ENCODE assay signal across 8 cellular contexts in the genomic region with DNA sequence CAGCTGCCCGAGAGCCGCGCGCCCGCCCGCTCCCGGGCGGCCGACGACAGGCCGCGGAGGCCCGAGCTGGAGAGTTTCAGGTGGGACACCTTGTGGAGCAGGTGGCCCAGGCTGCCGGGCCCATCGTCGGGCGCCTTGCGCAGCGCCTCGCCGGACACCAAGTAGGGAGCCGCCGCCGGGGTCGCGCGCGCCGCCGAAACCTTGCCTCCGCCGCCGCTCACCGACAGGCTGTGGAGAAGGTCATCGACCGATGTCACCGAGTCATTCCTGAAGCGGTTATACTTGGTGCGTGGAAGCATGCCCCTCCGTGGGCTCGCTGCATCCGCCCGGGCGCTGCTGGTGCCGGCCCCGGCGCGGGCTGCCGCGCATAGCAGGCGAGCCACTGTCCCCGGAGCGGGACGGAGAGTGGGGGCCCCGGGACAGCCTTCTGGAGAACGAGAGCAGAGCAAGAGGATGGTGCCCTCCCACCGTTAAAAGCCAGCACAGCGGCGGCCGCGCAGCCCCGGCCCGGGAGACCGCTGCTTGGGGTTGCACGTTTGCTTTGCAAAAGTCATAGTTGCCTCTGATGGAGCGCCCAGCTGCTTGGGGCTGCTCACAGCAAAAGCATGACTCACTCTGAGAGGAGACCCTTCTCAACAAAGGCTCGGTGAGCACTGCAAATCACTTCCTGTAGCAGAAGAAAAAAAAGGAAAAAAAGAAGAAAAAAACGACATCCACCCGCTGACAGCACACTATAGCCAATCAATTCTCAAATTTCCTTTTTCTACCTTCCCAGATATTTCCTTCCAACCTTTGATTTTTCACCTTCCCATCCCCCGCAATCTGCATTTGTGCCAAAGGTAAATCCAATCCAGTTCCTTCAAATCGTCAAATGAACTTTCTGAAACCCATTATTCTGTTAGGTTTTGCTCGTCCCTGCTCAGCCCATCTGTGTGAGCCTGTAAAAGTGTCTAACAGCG. TPM values are rescaled to one million over a fixed set of nuclear protein-coding genes. Genes with fewer than 3 reads are reported as not detected.
DNase-seq lines count a peak whose midpoint lies in the region; TF ChIP-seq lines count a peak whose summit lies in the region.

A gene with protein sequence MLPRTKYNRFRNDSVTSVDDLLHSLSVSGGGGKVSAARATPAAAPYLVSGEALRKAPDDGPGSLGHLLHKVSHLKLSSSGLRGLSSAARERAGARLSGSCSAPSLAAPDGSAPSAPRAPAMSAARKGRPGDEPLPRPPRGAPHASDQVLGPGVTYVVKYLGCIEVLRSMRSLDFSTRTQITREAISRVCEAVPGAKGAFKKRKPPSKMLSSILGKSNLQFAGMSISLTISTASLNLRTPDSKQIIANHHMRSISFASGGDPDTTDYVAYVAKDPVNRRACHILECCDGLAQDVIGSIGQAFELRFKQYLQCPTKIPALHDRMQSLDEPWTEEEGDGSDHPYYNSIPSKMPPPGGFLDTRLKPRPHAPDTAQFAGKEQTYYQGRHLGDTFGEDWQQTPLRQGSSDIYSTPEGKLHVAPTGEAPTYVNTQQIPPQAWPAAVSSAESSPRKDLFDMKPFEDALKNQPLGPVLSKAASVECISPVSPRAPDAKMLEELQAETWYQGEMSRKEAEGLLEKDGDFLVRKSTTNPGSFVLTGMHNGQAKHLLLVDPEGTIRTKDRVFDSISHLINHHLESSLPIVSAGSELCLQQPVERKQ (minus strand): TSS at position 657 of the 959 bp plus-strand sequence. CDS start 358 bp downstream, at position 299.

- DNase-seq in Daoy (ENCODE audit: low read depth) = peak; percentile 72
- peak; percentile 50 for DNase-seq in RPMI8226
- DNase-seq in fibroblast of the aortic adventitia (ENCODE audit: low read depth) = peak; percentile 52
- peak; percentile 20 for DNase-seq in progenitor cell of endocrine pancreas (ENCODE audit: low spot score, unreplicated experiment)
- no peak for DNase-seq in activated naive CD4-positive, alpha-beta T cell treated with anti-CD3 and anti-CD28 coated beads, Interleukin-2, amount 50 U/mL, for 16 hours
- no peak for DNase-seq in activated T-helper 2 cell treated with anti-CD3 and anti-CD28 coated beads, Interferon-gamma antibody, Interleukin-2, Interleukin-4, amounts not matched to agents 10 μg/mL and 5 μg/mL and 100 μg/mL, durations not matched to agents 14 hours and 24 hours and 36 hours (ENCODE audit: low spot score)
- DNase-seq in DMS79 (lab: John Stamatoyannopoulos, UW) = no peak
- no peak for DNase-seq in DMS153 treated with DMSO at 0.1 percent for 48 hours (lab: John Stamatoyannopoulos, UW; ENCODE audit: unreplicated experiment)

- H3K27ac Mint-ChIP-seq in progenitor cell of endocrine pancreas = peak within 1 kb of the TSS; percentile 94
- no peak within 1 kb of the TSS for H3K27ac Mint-ChIP-seq in activated T-helper 2 cell treated with anti-CD3 and anti-CD28 coated beads, Interferon-gamma antibody, Interleukin-2, Interleukin-4, amounts not matched to agents 10 μg/mL and 5 μg/mL and 100 μg/mL, durations not matched to agents 14 hours and 24 hours and 36 hours

- H3K4me1 Mint-ChIP-seq in progenitor cell of endocrine pancreas (ENCODE audit: low read depth) = peaks cover 26% of the 10 kb centered on the region
- peaks cover 10% of the 10 kb centered on the region for H3K4me1 Mint-ChIP-seq in activated T-helper 2 cell treated with anti-CD3 and anti-CD28 coated beads, Interferon-gamma antibody, Interleukin-2, Interleukin-4, amounts not matched to agents 10 μg/mL and 5 μg/mL and 100 μg/mL, durations not matched to agents 14 hours and 24 hours and 36 hours (ENCODE audit: low read depth)

- intact Hi-C loops in activated T-helper 2 cell treated with anti-CD3 and anti-CD28 coated beads, Interferon-gamma antibody, Interleukin-2, Interleukin-4, amounts not matched to agents 10 μg/mL and 5 μg/mL and 100 μg/mL, durations not matched to agents 14 hours and 24 hours and 36 hours (cut with micrococcal nuclease) = loop anchor here (10.0 kb wide), 1 partner anchor 96 kb away; no protein-coding TSS in a partner anchor

- no peaks in the 10 kb centered on the region for H3K9me3 Mint-ChIP-seq in progenitor cell of endocrine pancreas (ENCODE audit: low read depth)
- no peaks in the 10 kb centered on the region for H3K9me3 Mint-ChIP-seq in activated T-helper 2 cell treated with anti-CD3 and anti-CD28 coated beads, Interferon-gamma antibody, Interleukin-2, Interleukin-4, amounts not matched to agents 10 μg/mL and 5 μg/mL and 100 μg/mL, durations not matched to agents 14 hours and 24 hours and 36 hours

- TF ChIP-seq CTCF in fibroblast of the aortic adventitia (IDR thresholded peaks at IDR 0.05; ENCODE audit: insufficient read depth, low read length) = no peak
- no peak for TF ChIP-seq CTCF in progenitor cell of endocrine pancreas (IDR thresholded peaks at IDR 0.05; ENCODE audit: unreplicated experiment)

- H3K4me3 ChIP-seq in fibroblast of the aortic adventitia (ENCODE audit: low read depth, low read length) = peak within 1 kb of the TSS; percentile 80

- H3K4me3 Mint-ChIP-seq in progenitor cell of endocrine pancreas (ENCODE audit: low read depth) = peak within 1 kb of the TSS; percentile 64
- H3K4me3 Mint-ChIP-seq in activated T-helper 2 cell treated with anti-CD3 and anti-CD28 coated beads, Interferon-gamma antibody, Interleukin-2, Interleukin-4, amounts not matched to agents 10 μg/mL and 5 μg/mL and 100 μg/mL, durations not matched to agents 14 hours and 24 hours and 36 hours (ENCODE audit: low read depth) = no peak within 1 kb of the TSS

- H3K36me3 Mint-ChIP-seq in progenitor cell of endocrine pancreas (ENCODE audit: insufficient read depth) = no peaks in the 10 kb centered on the region
- H3K36me3 Mint-ChIP-seq in activated T-helper 2 cell treated with anti-CD3 and anti-CD28 coated beads, Interferon-gamma antibody, Interleukin-2, Interleukin-4, amounts not matched to agents 10 μg/mL and 5 μg/mL and 100 μg/mL, durations not matched to agents 14 hours and 24 hours and 36 hours (ENCODE audit: low read depth) = no peaks in the 10 kb centered on the region

- peaks cover 49% of the 10 kb centered on the region for H3K27me3 Mint-ChIP-seq in progenitor cell of endocrine pancreas
- peaks cover 64% of the 10 kb centered on the region for H3K27me3 Mint-ChIP-seq in activated T-helper 2 cell treated with anti-CD3 and anti-CD28 coated beads, Interferon-gamma antibody, Interleukin-2, Interleukin-4, amounts not matched to agents 10 μg/mL and 5 μg/mL and 100 μg/mL, durations not matched to agents 14 hours and 24 hours and 36 hours (ENCODE audit: low read depth)

RNA-seq across cellular contexts. Expression of the gene that starts here (rescaled TPM):
- 2.3 and 10.1 TPM in 2 replicates for total RNA-seq in Daoy (2014; rRNA removed; shearing (Covaris generic))
- total RNA-seq in fibroblast of the aortic adventitia (ENCODE audit: low replicate concordance) (26.5 and 28.0 TPM in 2 replicates), progenitor cell of endocrine pancreas (1.3 TPM in 2 replicates)
- not detected in 2 replicates for total RNA-seq in activated T-helper 2 cell treated with anti-CD3 and anti-CD28 coated beads, Interferon-gamma antibody, Interleukin-2, Interleukin-4, amounts not matched to agents 10 μg/mL and 5 μg/mL and 100 μg/mL, durations not matched to agents 14 hours and 24 hours and 36 hours

Comparison
In these comparisons a context has a peak if more than half of its experiments do, and no peak if none do; other contexts are left out.
1. DNase-seq: peak in Daoy (single experiment), RPMI8226 (single experiment), fibroblast of the aortic adventitia (single experiment) and progenitor cell of endocrine pancreas (single experiment); none in activated naive CD4-positive, alpha-beta T cell treated with anti-CD3 and anti-CD28 coated beads, Interleukin-2, amount 50 U/mL, for 16 hours (single experiment), activated T-helper 2 cell treated with anti-CD3 and anti-CD28 coated beads, Interferon-gamma antibody, Interleukin-2, Interleukin-4, amounts not matched to agents 10 μg/mL and 5 μg/mL and 100 μg/mL, durations not matched to agents 14 hours and 24 hours and 36 hours (single experiment), DMS79 (single experiment) and DMS153 treated with DMSO at 0.1 percent for 48 hours (single experiment).